37 cellular contexts compared by ENCODE assay signal in the genomic region with DNA sequence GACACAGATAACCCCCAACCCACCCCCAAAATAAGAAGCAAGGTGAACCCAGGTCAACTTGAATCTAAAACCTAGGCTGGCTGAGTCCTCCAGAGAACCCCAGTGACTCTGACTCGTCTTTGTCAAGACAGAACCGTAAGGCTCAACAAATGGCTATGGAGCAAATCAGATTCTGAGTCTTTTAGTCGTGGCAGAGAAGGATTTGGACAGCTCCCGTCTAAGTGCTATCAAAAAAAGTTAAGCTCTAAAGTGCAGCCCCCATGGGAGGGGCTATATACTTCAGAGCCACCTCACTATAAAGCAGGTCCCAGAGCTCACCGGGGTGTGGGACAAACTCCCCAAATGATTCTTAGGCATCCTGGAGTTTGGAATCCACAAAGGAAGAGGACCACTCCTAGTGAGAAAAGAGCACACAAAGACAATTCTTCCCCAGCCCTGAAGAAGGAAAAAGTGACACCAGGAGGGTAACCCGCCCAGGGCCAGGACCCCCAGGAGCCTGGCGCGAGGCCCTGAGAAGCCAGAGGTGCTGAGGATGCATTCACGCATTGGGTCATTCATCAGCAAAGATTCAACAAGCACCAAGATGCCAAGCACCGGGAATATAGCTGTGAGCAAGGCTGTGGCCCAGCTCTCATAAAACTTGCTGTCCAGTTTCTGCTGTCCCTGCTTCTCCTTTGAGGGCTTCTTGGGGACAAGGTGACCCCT. TPM values are rescaled to one million over a fixed set of nuclear protein-coding genes. Genes with fewer than 3 reads are reported as not detected.
"Had no signal": no experiment of that assay in that cellular context is flagged by ENCODE, and none has a peak within 500 bp of the region (broad histone marks: within the 10 kb centered on the region; RNA-seq: fewer than 3 reads in every experiment).

No MANE protein-coding gene starts in this region.

- H3K36me3 Mint-ChIP-seq: activated naive CD8-positive, alpha-beta T cell treated with anti-CD3 and anti-CD28 coated beads for 36 hours had no signal

- H3K9me3 Mint-ChIP-seq: activated T-cell treated with anti-CD3 and anti-CD28 coated beads, Interleukin-2, amount 50 U/mL, for 72 hours; central memory CD8-positive, alpha-beta T cell had no signal

- H3K4me1 Mint-ChIP-seq: activated CD4-positive, alpha-beta memory T cell treated with anti-CD3 and anti-CD28 coated beads, Interleukin-2, amount 10 ng/mL, durations not matched to agents 7 days and 5 days; activated naive CD8-positive, alpha-beta T cell treated with anti-CD3 and anti-CD28 coated beads for 36 hours; activated T-helper 17 cell treated with anti-CD3 and anti-CD28 coated beads, Interleukin-2, amount 50 U/mL, for 72 hours had no signal

- H3K4me3 ChIP-seq: Peyer's patch, SJSA1 had no signal

- H3K9me3 ChIP-seq: Peyer's patch, SJSA1 had no signal

- H3K4me1 ChIP-seq: Peyer's patch, SJSA1 had no signal

- H3K27ac Mint-ChIP-seq: activated CD4-positive, alpha-beta memory T cell treated with anti-CD3 and anti-CD28 coated beads, Interleukin-2, amount 10 ng/mL, durations not matched to agents 7 days and 5 days; activated naive CD8-positive, alpha-beta T cell treated with anti-CD3 and anti-CD28 coated beads for 36 hours; activated T-cell treated with anti-CD3 and anti-CD28 coated beads, Interleukin-2, amount 50 U/mL, for 72 hours; activated T-helper 17 cell treated with anti-CD3 and anti-CD28 coated beads, Interleukin-2, amount 50 U/mL, for 72 hours had no signal

- H3K4me3 Mint-ChIP-seq: activated CD4-positive, alpha-beta memory T cell treated with anti-CD3 and anti-CD28 coated beads, Interleukin-2, amount 10 ng/mL, durations not matched to agents 7 days and 5 days; activated naive CD8-positive, alpha-beta T cell treated with anti-CD3 and anti-CD28 coated beads for 36 hours; activated T-cell treated with anti-CD3 and anti-CD28 coated beads, Interleukin-2, amount 50 U/mL, for 72 hours; activated T-helper 17 cell treated with anti-CD3 and anti-CD28 coated beads, Interleukin-2, amount 50 U/mL, for 72 hours; central memory CD8-positive, alpha-beta T cell had no signal

- DNase-seq: activated CD4-positive, alpha-beta memory T cell treated with anti-CD3 and anti-CD28 coated beads, Interleukin-2, amount 10 ng/mL, durations not matched to agents 7 days and 5 days; activated CD4-positive, alpha-beta T cell treated with anti-CD3 and anti-CD28 coated beads for 1 hour; activated CD4-positive, alpha-beta T cell treated with anti-CD3 and anti-CD28 coated beads for 48 hours; activated CD4-positive, CD25-positive, alpha-beta regulatory T cell; activated effector memory CD4-positive, alpha-beta T cell treated with anti-CD3 and anti-CD28 coated beads, Interleukin-2, amount 50 U/mL, for 16 hours; activated naive CD4-positive, alpha-beta T cell; activated naive CD4-positive, alpha-beta T cell treated with anti-CD3 and anti-CD28 coated beads, Interleukin-2, amount 50 U/mL, for 16 hours; activated naive CD8-positive, alpha-beta T cell treated with anti-CD3 and anti-CD28 coated beads for 36 hours; activated T-cell treated with anti-CD3 and anti-CD28 coated beads, Interleukin-2, amount 50 U/mL, for 1 hour; activated T-cell treated with anti-CD3 and anti-CD28 coated beads, Interleukin-2, amount 50 U/mL, for 72 hours; amniotic stem cell; aorta; brain microvascular endothelial cell; NCI-H1105; NCI-H1417 treated with DMSO at 0.1 percent for 48 hours; NCI-H1930; NCI-H2081 treated with DMSO at 0.1 percent for 48 hours; NCI-H226; NCI-H446 treated with DMSO at 0.1 percent for 48 hours; NCI-H524; NCI-H69; NK-92 treated with Interleukin-12 subunit alpha and Interleukin-12 subunit beta, amount 100 ng/mL, for 24 hours; PC-3; Peyer's patch; RPMI8226; SHP77 treated with DMSO at 0.1 percent for 48 hours; SW 1271; T-helper 1 cell; T-helper 2 cell; T-helper 9 cell; WERI-Rb-1 had no signal

- H3K27ac ChIP-seq: brain microvascular endothelial cell, Peyer's patch, SJSA1, WERI-Rb-1 had no signal

- H3K27me3 ChIP-seq: brain microvascular endothelial cell, Peyer's patch, SJSA1 had no signal

- H3K36me3 ChIP-seq: brain microvascular endothelial cell, Peyer's patch, SJSA1, WERI-Rb-1 had no signal

- ATAC-seq: activated T-cell treated with anti-CD3 and anti-CD28 coated beads, Interleukin-2, amount 50 U/mL, for 72 hours; activated T-helper 17 cell treated with anti-CD3 and anti-CD28 coated beads, Interleukin-2, amount 50 U/mL, for 72 hours; PC-3 had no signal

RNA-seq across cellular contexts. Expression of a gene that starts 25.4 kb away (rescaled TPM):
- total RNA-seq: activated CD4-positive, alpha-beta memory T cell treated with anti-CD3 and anti-CD28 coated beads, Interleukin-2, amount 10 ng/mL, durations not matched to agents 7 days and 5 days; activated CD8-positive, alpha-beta memory T cell treated with anti-CD3 and anti-CD28 coated beads for 36 hours; activated naive CD8-positive, alpha-beta T cell treated with anti-CD3 and anti-CD28 coated beads for 36 hours; activated T-cell treated with anti-CD3 and anti-CD28 coated beads, Interleukin-2, amount 50 U/mL, for 72 hours; activated T-helper 17 cell treated with anti-CD3 and anti-CD28 coated beads, Interleukin-2, amount 50 U/mL, for 72 hours; aorta; chondrocyte; MCF 10A; PC-3; Peyer's patch; SJSA1 had no signal
- polyA plus RNA-seq: aorta had no signal
